Comparison of ENCODE assay signal across 9 cellular contexts in genomic region chr16:73059779-73060178, GRCh38. TPM values are rescaled to one million over a fixed set of nuclear protein-coding genes. Genes with fewer than 3 reads are reported as not detected.
A peak's percentile ranks its signal among the peaks of the same experiment; 100 is the strongest.
DNase-seq lines count a peak whose midpoint lies in the region; ATAC-seq and TF ChIP-seq lines count a peak whose summit lies in the region.
"Had no signal": no experiment of that assay in that cellular context is flagged by ENCODE, and none has a peak within 500 bp of the region (broad histone marks: within the 10 kb centered on the region; RNA-seq: fewer than 3 reads in every experiment).

No MANE protein-coding gene starts in this region.

- no peak overlapping the region for H3K27ac Mint-ChIP-seq in activated CD4-positive, alpha-beta T cell treated with anti-CD3 and anti-CD28 coated beads, Interleukin-2, amount 10 ng/mL, durations not matched to agents 24 days and 14 days
- no peak overlapping the region for H3K27ac Mint-ChIP-seq in activated CD4-positive, alpha-beta T cell treated with anti-CD3 and anti-CD28 coated beads for 36 hours

- 50% methylated on average over 3 of the region's 3 CpGs for WGBS in liver
- WGBS in thyroid gland, 2 donors: 68% methylated on average over 3 of the region's 3 CpGs

- DNase-seq in activated CD4-positive, alpha-beta T cell treated with anti-CD3 and anti-CD28 coated beads, Interleukin-2, amount 10 ng/mL, durations not matched to agents 24 days and 14 days: no peak
- DNase-seq in activated CD4-positive, alpha-beta T cell treated with anti-CD3 and anti-CD28 coated beads for 36 hours: no peak
- DNase-seq in ascending aorta (ENCODE audit: low spot score in 2 of 2) (no peak), thyroid gland (no peak), DMS79 treated with DMSO at 0.1 percent for 48 hours (lab: John Stamatoyannopoulos, UW) (no peak), NCI-H524 treated with DMSO at 0.1 percent for 48 hours (lab: John Stamatoyannopoulos, UW) (no peak), anterior cingulate cortex (lab: John Stamatoyannopoulos, UW) (no peak)
- DNase-seq: NCI-H1417 treated with DMSO at 0.1 percent for 48 hours had no signal

- H3K9me3 ChIP-seq in ascending aorta (no peaks in the 10 kb centered on the region), liver (ENCODE audit: control insufficient read depth in 4 of 4, low read length in 3 of 4) (no peaks in the 10 kb centered on the region), thyroid gland (no peaks in the 10 kb centered on the region)

- peak overlapping the region; percentile 98 to 99 for H3K27ac ChIP-seq in ascending aorta
- H3K27ac ChIP-seq in liver (ENCODE audit: low read depth in 1 of 2, low read length in 2 of 2): peak overlapping the region; percentile 76 to 92
- peak overlapping the region; percentile 96 to 99 (median 96) for H3K27ac ChIP-seq in thyroid gland

- peaks cover 21% of the 10 kb centered on the region for H3K4me1 Mint-ChIP-seq in activated CD4-positive, alpha-beta T cell treated with anti-CD3 and anti-CD28 coated beads, Interleukin-2, amount 10 ng/mL, durations not matched to agents 24 days and 14 days
- H3K4me1 Mint-ChIP-seq in activated CD4-positive, alpha-beta T cell treated with anti-CD3 and anti-CD28 coated beads for 36 hours: peaks cover 11% of the 10 kb centered on the region

- no peak for ATAC-seq in activated CD4-positive, alpha-beta T cell treated with anti-CD3 and anti-CD28 coated beads for 36 hours

- H3K36me3 Mint-ChIP-seq in activated CD4-positive, alpha-beta T cell treated with anti-CD3 and anti-CD28 coated beads, Interleukin-2, amount 10 ng/mL, durations not matched to agents 24 days and 14 days (ENCODE audit: low read depth): peaks cover 4% of the 10 kb centered on the region
- no peaks in the 10 kb centered on the region for H3K36me3 Mint-ChIP-seq in activated CD4-positive, alpha-beta T cell treated with anti-CD3 and anti-CD28 coated beads for 36 hours (ENCODE audit: low read depth)

- TF ChIP-seq POLR2A in thyroid gland (IDR thresholded peaks at IDR 0.05): no peak

- POLR2A ChIA-PET in activated CD4-positive, alpha-beta T cell treated with anti-CD3 and anti-CD28 coated beads for 36 hours (lab: Charles Lee): no interaction called here

- no peaks in the 10 kb centered on the region for H3K9me3 Mint-ChIP-seq in activated CD4-positive, alpha-beta T cell treated with anti-CD3 and anti-CD28 coated beads, Interleukin-2, amount 10 ng/mL, durations not matched to agents 24 days and 14 days
- no peaks in the 10 kb centered on the region for H3K9me3 Mint-ChIP-seq in activated CD4-positive, alpha-beta T cell treated with anti-CD3 and anti-CD28 coated beads for 36 hours (ENCODE audit: low read depth)

- intact Hi-C loops in activated CD4-positive, alpha-beta T cell treated with anti-CD3 and anti-CD28 coated beads, Interleukin-2, amount 10 ng/mL, durations not matched to agents 24 days and 14 days (cut with micrococcal nuclease): loop anchor here (5.0 to 10.0 kb wide), 2 partner anchors 227 to 395 kb away; no protein-coding TSS in a partner anchor
- intact Hi-C loops in activated CD4-positive, alpha-beta T cell treated with anti-CD3 and anti-CD28 coated beads for 36 hours (cut with DNase I, micrococcal nuclease): no loop called here
- intact Hi-C loops in ascending aorta (cut with DNase I) (loop anchor here (5.0 to 10.0 kb wide), 2 partner anchors 33 to 395 kb away; no protein-coding TSS in a partner anchor), thyroid gland (cut with DNase I) (loop anchor here (10.0 kb wide), 1 partner anchor 115 kb away; no protein-coding TSS in a partner anchor)

- peaks cover 76% of the 10 kb centered on the region for H3K27me3 Mint-ChIP-seq in activated CD4-positive, alpha-beta T cell treated with anti-CD3 and anti-CD28 coated beads, Interleukin-2, amount 10 ng/mL, durations not matched to agents 24 days and 14 days
- peaks cover 70% of the 10 kb centered on the region for H3K27me3 Mint-ChIP-seq in activated CD4-positive, alpha-beta T cell treated with anti-CD3 and anti-CD28 coated beads for 36 hours

- peak overlapping the region; percentile 80 for H3K4me3 Mint-ChIP-seq in activated CD4-positive, alpha-beta T cell treated with anti-CD3 and anti-CD28 coated beads, Interleukin-2, amount 10 ng/mL, durations not matched to agents 24 days and 14 days
- H3K4me3 Mint-ChIP-seq in activated CD4-positive, alpha-beta T cell treated with anti-CD3 and anti-CD28 coated beads for 36 hours: no peak overlapping the region

- peak overlapping the region; percentile 47 to 91 for H3K9ac ChIP-seq in liver (ENCODE audit: low read depth in 1 of 2, low read length in 2 of 2)

- TF ChIP-seq CTCF in ascending aorta (IDR thresholded peaks at IDR 0.05) (no peak), liver (IDR thresholded peaks at IDR 0.05; ENCODE audit: low read depth, low read length, missing input control) (no peak), thyroid gland (IDR thresholded peaks at IDR 0.05) (no peak)

- TF ChIP-seq RAD21 in liver (IDR thresholded peaks at IDR 0.05): no peak

- no peaks in the 10 kb centered on the region for H3K27me3 ChIP-seq in ascending aorta
- peaks cover 0 to 4% (median under 1%) of the 10 kb centered on the region in 4 donors for H3K27me3 ChIP-seq in liver (ENCODE audit: control insufficient read depth in 4 of 4, insufficient read depth in 4 of 4, low read length in 3 of 4)
- no peaks in the 10 kb centered on the region for H3K27me3 ChIP-seq in thyroid gland

- CTCF ChIA-PET in activated CD4-positive, alpha-beta T cell treated with anti-CD3 and anti-CD28 coated beads for 36 hours (lab: Charles Lee): no interaction called here

- H3K36me3 ChIP-seq in ascending aorta (no peaks in the 10 kb centered on the region), liver (ENCODE audit: control insufficient read depth in 4 of 4, insufficient read depth in 3 of 4, low read depth in 1 of 4, low read length in 3 of 4) (no peaks in the 10 kb centered on the region), thyroid gland (no peaks in the 10 kb centered on the region)

- H3K4me3 ChIP-seq in ascending aorta: peak overlapping the region; percentile 85 to 88
- peak overlapping the region in 1 of 3 donors; percentile 96 for H3K4me3 ChIP-seq in liver (ENCODE audit: low read depth in 1 of 3, low read length in 3 of 3)
- peak overlapping the region in 1 of 3 donors; percentile 75 for H3K4me3 ChIP-seq in thyroid gland (replicated peaks in 1 of 3)

- peaks cover 0 to 15% of the 10 kb centered on the region in 2 donors for H3K4me1 ChIP-seq in ascending aorta
- H3K4me1 ChIP-seq in liver (ENCODE audit: control insufficient read depth in 4 of 4, insufficient read depth in 4 of 4, low read length in 3 of 4): peaks cover 3 to 51% (median 39%) of the 10 kb centered on the region in 4 donors
- peaks cover 27 to 32% of the 10 kb centered on the region in 2 donors for H3K4me1 ChIP-seq in thyroid gland

TF ChIP-seq in liver, 16 proteins besides CTCF, POLR2A, EP300 and RAD21 (continues in another document):
- TF ChIP-seq EGR1 (IDR thresholded peaks at IDR 0.05; ENCODE audit: low read depth in 2 of 2) (no peak), HNF4G (IDR thresholded peaks at IDR 0.05) (no peak), FOXA2 (IDR thresholded peaks at IDR 0.05) (no peak), GABPA (IDR thresholded peaks at IDR 0.05 in 1 of 2, conservative IDR thresholded peaks at IDR 0.05 in 1 of 2) (no peak), NR2F2 (IDR thresholded peaks at IDR 0.05) (no peak), HNF4A (conservative IDR thresholded peaks at IDR 0.05) (no peak), TAF1 (conservative IDR thresholded peaks at IDR 0.05) (no peak), JUND (IDR thresholded peaks at IDR 0.05) (no peak), FOXA1 (IDR thresholded peaks at IDR 0.05) (no peak), SP1 (IDR thresholded peaks at IDR 0.05) (no peak), ZBTB33 (IDR thresholded peaks at IDR 0.05) (no peak), RXRA (IDR thresholded peaks at IDR 0.05) (no peak), YY1 (IDR thresholded peaks at IDR 0.05) (no peak)

RNA-seq across cellular contexts. Expression of gene ZFHX3, which starts 11.9 kb away (rescaled TPM):
- 0.49 and 0.88 TPM in 2 replicates for total RNA-seq in activated CD4-positive, alpha-beta T cell treated with anti-CD3 and anti-CD28 coated beads, Interleukin-2, amount 10 ng/mL, durations not matched to agents 24 days and 14 days
- under 1 TPM; 0.27 to 0.37 TPM for total RNA-seq in activated CD4-positive, alpha-beta T cell treated with anti-CD3 and anti-CD28 coated beads for 36 hours
- total RNA-seq in ascending aorta (34.8 TPM), liver (1 to 10 TPM; 3.5 to 5.9 TPM), thyroid gland (10 to 100 TPM; 27.4 to 92.9 (median 45.5) TPM)
- polyA plus RNA-seq in liver: 1 to 10 TPM; 1.5 to 2.5 TPM

Comparison
In these comparisons a context has a peak if more than half of its experiments do, and no peak if none do; other contexts are left out.
1. intact Hi-C loops: an anchor here in activated CD4-positive, alpha-beta T cell treated with anti-CD3 and anti-CD28 coated beads, Interleukin-2, amount 10 ng/mL, durations not matched to agents 24 days and 14 days (5.0 to 10.0 kb wide), ascending aorta (5.0 to 10.0 kb wide) and thyroid gland (10.0 kb wide); none called in activated CD4-positive, alpha-beta T cell treated with anti-CD3 and anti-CD28 coated beads for 36 hours.